ENCODE assay signal across 1 cellular context in genomic region chr6:106325336-106326178, GRCh38.
A peak's percentile ranks its signal among the peaks of the same experiment; 100 is the strongest.
TF ChIP-seq lines count a peak whose summit lies in the region.

TSS of gene ATG5 (minus strand) at chr6:106325760. CDS start at chr6:106316208, 9,552 bp downstream.

TF ChIP-seq in HepG2, 621 proteins besides CTCF, POLR2A, EP300 and RAD21 (continued from another document and continues in another):
- TF ChIP-seq, protein P1, sequence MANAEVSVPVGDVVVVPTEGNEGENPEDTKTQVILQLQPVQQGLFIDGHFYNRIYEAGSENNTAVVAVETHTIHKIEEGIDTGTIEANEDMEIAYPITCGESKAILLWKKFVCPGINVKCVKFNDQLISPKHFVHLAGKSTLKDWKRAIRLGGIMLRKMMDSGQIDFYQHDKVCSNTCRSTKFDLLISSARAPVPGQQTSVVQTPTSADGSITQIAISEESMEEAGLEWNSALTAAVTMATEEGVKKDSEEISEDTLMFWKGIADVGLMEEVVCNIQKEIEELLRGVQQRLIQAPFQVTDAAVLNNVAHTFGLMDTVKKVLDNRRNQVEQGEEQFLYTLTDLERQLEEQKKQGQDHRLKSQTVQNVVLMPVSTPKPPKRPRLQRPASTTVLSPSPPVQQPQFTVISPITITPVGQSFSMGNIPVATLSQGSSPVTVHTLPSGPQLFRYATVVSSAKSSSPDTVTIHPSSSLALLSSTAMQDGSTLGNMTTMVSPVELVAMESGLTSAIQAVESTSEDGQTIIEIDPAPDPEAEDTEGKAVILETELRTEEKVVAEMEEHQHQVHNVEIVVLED (CRISPR knock-in tag; IDR thresholded peaks at IDR 0.05; ENCODE audit: borderline replicate concordance), result peak; percentile 75; the same call in 1 of the 2 replicates
- TF ChIP-seq KMT2B (CRISPR knock-in tag; IDR thresholded peaks at IDR 0.05) (peak; percentile 94), NKX3-1 (CRISPR knock-in tag; IDR thresholded peaks at IDR 0.05) (peak; percentile 48; the same call in 1 of the 2 replicates), HNF1B (CRISPR knock-in tag; IDR thresholded peaks at IDR 0.05) (peak; percentile 95), ASH2L (IDR thresholded peaks at IDR 0.05; ENCODE audit: insufficient read length, low read depth, low read length) (peak; percentile 95), POGZ (CRISPR knock-in tag; IDR thresholded peaks at IDR 0.05) (peak; percentile 100), ZBTB44 (CRISPR knock-in tag; IDR thresholded peaks at IDR 0.05) (no peak), TBL1XR1 (IDR thresholded peaks at IDR 0.05; ENCODE audit: borderline replicate concordance, low read length, partially characterized antibody) (peak; percentile 82), SP5 (CRISPR knock-in tag; IDR thresholded peaks at IDR 0.05; ENCODE audit: borderline replicate concordance, low read depth) (0 out of 2 replicates have a peak, but pooled peaks have one; percentile 75), HDAC2 (CRISPR knock-in tag; IDR thresholded peaks at IDR 0.05) (peak; percentile 81), ZNF224 (CRISPR knock-in tag; IDR thresholded peaks at IDR 0.05) (peak; percentile 56; the same call in 1 of the 2 replicates), NFKB2 (CRISPR knock-in tag; IDR thresholded peaks at IDR 0.05; ENCODE audit: borderline replicate concordance) (peak; percentile 83; the same call in 1 of the 2 replicates), ATRX (CRISPR knock-in tag; IDR thresholded peaks at IDR 0.05; ENCODE audit: borderline replicate concordance) (no peak), FOXC1 (CRISPR knock-in tag; IDR thresholded peaks at IDR 0.05; ENCODE audit: borderline replicate concordance) (no peak), HNRNPUL1 (IDR thresholded peaks at IDR 0.05; ENCODE audit: low read depth, low read length) (peak; percentile 72; the same call in 1 of the 2 replicates), ZNF607 (CRISPR knock-in tag; IDR thresholded peaks at IDR 0.05; ENCODE audit: borderline replicate concordance) (peak; percentile 82), SYNCRIP (IDR thresholded peaks at IDR 0.05; ENCODE audit: insufficient read depth, low read depth, low read length) (no peak), ZFP36L1 (CRISPR knock-in tag; IDR thresholded peaks at IDR 0.05) (no peak), ZBTB46 (CRISPR knock-in tag; IDR thresholded peaks at IDR 0.05; ENCODE audit: borderline replicate concordance) (0 out of 2 replicates have a peak, but pooled peaks have one; percentile 61), USF2 (IDR thresholded peaks at IDR 0.05; ENCODE audit: low read depth, low read length) (peak; percentile 97), USF2 (CRISPR knock-in tag; IDR thresholded peaks at IDR 0.05; ENCODE audit: borderline replicate concordance) (peak; percentile 97; the same call in 1 of the 2 replicates), ZNF841 (CRISPR knock-in tag; IDR thresholded peaks at IDR 0.05; ENCODE audit: borderline replicate concordance) (no peak), ZBTB7A (CRISPR knock-in tag; IDR thresholded peaks at IDR 0.05) (0 out of 2 replicates have a peak, but pooled peaks have one; percentile 26), SP2 (CRISPR knock-in tag; IDR thresholded peaks at IDR 0.05) (peak; percentile 59; the same call in 1 of the 2 replicates), FOXJ3 (CRISPR knock-in tag; IDR thresholded peaks at IDR 0.05; ENCODE audit: borderline replicate concordance) (peak; percentile 71; the same call in 1 of the 2 replicates), ZNF276 (CRISPR knock-in tag; IDR thresholded peaks at IDR 0.05; ENCODE audit: low read depth) (peak; percentile 72; the same call in 1 of the 2 replicates), NR2F6 (IDR thresholded peaks at IDR 0.05) (no peak), NR2F6 (CRISPR knock-in tag; IDR thresholded peaks at IDR 0.05) (0 out of 2 replicates have a peak, but pooled peaks have one; percentile 42), HMG20A (CRISPR knock-in tag; IDR thresholded peaks at IDR 0.05; ENCODE audit: borderline replicate concordance) (no peak; the same call in 1 of the 2 replicates), EEA1 (CRISPR knock-in tag; IDR thresholded peaks at IDR 0.05; ENCODE audit: borderline replicate concordance) (no peak), SMAD1 (CRISPR knock-in tag; IDR thresholded peaks at IDR 0.05; ENCODE audit: borderline replicate concordance, low read depth) (peak; percentile 43; the same call in 1 of the 2 replicates), CHD2 (IDR thresholded peaks at IDR 0.05; ENCODE audit: low read depth, low read length) (no peak), MED1 (CRISPR knock-in tag; IDR thresholded peaks at IDR 0.05) (peak; percentile 76), ZNF557 (CRISPR knock-in tag; IDR thresholded peaks at IDR 0.05) (peak; percentile 74; the same call in 1 of the 2 replicates), RCOR2 (CRISPR knock-in tag; IDR thresholded peaks at IDR 0.05) (no peak), ZNF547 (CRISPR knock-in tag; IDR thresholded peaks at IDR 0.05) (no peak), ISX (CRISPR knock-in tag; conservative IDR thresholded peaks at IDR 0.05) (0 out of 2 replicates have a peak, but pooled peaks have one; percentile 40), ZNF543 (CRISPR knock-in tag; IDR thresholded peaks at IDR 0.05) (peak; percentile 82; the same call in 1 of the 2 replicates), CBX5 (CRISPR knock-in tag; IDR thresholded peaks at IDR 0.05; ENCODE audit: borderline replicate concordance) (peak; percentile 79; the same call in 1 of the 2 replicates)
- TF ChIP-seq, protein P2, sequence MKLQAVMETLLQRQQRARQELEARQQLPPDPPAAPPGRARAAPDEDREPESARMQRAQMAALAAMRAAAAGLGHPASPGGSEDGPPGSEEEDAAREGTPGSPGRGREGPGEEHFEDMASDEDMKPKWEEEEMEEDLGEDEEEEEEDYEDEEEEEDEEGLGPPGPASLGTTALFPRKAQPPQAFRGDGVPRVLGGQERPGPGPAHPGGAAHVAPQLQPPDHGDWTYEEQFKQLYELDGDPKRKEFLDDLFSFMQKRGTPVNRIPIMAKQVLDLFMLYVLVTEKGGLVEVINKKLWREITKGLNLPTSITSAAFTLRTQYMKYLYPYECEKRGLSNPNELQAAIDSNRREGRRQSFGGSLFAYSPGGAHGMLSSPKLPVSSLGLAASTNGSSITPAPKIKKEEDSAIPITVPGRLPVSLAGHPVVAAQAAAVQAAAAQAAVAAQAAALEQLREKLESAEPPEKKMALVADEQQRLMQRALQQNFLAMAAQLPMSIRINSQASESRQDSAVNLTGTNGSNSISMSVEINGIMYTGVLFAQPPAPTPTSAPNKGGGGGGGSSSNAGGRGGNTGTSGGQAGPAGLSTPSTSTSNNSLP (IDR thresholded peaks at IDR 0.05; ENCODE audit: low read depth, low read length), result peak; percentile 9; the same call in 1 of the 2 replicates
- TF ChIP-seq, protein P3, sequence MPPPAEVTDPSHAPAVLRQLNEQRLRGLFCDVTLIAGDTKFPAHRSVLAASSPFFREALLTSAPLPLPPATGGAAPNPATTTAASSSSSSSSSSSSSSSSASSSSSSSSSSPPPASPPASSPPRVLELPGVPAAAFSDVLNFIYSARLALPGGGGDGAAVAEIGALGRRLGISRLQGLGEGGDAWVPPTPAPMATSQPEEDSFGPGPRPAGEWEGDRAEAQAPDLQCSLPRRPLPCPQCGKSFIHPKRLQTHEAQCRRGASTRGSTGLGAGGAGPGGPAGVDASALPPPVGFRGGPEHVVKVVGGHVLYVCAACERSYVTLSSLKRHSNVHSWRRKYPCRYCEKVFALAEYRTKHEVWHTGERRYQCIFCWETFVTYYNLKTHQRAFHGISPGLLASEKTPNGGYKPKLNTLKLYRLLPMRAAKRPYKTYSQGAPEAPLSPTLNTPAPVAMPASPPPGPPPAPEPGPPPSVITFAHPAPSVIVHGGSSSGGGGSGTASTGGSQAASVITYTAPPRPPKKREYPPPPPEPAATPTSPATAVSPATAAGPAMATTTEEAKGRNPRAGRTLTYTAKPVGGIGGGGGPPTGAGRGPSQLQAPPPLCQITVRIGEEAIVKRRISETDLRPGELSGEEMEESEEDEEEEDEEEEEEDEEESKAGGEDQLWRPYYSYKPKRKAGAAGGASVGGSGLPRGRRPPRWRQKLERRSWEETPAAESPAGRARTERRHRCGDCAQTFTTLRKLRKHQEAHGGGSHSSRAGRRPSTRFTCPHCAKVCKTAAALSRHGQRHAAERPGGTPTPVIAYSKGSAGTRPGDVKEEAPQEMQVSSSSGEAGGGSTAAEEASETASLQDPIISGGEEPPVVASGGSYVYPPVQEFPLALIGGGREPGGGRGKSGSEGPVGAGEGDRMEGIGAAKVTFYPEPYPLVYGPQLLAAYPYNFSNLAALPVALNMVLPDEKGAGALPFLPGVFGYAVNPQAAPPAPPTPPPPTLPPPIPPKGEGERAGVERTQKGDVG (CRISPR knock-in tag; IDR thresholded peaks at IDR 0.05; ENCODE audit: borderline replicate concordance), result peak; percentile 68; the same call in 1 of the 2 replicates
- TF ChIP-seq, protein P4, sequence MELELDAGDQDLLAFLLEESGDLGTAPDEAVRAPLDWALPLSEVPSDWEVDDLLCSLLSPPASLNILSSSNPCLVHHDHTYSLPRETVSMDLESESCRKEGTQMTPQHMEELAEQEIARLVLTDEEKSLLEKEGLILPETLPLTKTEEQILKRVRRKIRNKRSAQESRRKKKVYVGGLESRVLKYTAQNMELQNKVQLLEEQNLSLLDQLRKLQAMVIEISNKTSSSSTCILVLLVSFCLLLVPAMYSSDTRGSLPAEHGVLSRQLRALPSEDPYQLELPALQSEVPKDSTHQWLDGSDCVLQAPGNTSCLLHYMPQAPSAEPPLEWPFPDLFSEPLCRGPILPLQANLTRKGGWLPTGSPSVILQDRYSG (CRISPR knock-in tag; IDR thresholded peaks at IDR 0.05), result 0 out of 2 replicates have a peak, but pooled peaks have one; percentile 49
- TF ChIP-seq, protein P5, sequence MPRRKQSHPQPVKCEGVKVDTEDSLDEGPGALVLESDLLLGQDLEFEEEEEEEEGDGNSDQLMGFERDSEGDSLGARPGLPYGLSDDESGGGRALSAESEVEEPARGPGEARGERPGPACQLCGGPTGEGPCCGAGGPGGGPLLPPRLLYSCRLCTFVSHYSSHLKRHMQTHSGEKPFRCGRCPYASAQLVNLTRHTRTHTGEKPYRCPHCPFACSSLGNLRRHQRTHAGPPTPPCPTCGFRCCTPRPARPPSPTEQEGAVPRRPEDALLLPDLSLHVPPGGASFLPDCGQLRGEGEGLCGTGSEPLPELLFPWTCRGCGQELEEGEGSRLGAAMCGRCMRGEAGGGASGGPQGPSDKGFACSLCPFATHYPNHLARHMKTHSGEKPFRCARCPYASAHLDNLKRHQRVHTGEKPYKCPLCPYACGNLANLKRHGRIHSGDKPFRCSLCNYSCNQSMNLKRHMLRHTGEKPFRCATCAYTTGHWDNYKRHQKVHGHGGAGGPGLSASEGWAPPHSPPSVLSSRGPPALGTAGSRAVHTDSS (CRISPR knock-in tag; conservative IDR thresholded peaks at IDR 0.05), result no peak
